In the genomic region with DNA sequence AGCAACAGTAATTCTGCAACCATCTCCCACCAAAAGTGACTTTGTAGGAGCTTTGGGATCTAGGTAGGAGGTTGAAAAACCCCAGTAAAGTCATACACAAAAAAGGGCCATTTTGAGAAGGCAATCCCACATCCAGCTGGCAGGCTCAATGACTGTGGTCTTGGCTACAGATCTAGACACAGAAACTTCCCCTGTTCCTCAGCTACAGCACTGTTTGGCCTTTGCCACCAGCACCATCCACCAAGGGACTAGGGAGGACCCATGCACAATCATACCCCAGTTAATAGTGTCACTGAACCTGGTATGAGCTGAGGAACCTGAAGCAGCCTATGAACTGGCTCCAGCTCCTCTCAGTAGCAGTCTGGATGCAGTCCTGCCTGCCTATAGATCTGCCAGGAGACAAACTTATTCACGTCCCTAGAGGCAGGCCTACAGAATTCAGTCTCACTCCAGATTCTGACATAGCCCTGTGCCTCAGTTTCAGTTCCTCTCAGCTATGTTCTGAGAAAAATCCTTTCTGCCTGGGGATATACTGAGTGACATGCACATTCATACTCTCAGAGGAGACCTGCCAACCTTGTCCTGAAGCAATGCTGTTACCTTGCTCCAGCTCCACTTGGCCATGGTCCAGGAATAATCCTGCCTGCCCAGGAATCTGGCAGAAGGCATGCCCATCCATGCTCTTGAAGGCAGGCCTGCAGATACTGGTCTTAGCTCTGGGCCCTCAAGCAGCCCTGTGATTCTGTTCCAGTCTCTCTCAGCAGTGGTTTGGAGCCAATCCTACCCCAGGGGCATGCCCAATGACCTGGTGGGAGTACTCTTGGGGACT, we compare ENCODE assay signal across 15 cellular contexts.
DNase-seq lines count a peak whose midpoint lies in the region; ATAC-seq and TF ChIP-seq lines count a peak whose summit lies in the region.
"Had no signal": no experiment of that assay in that cellular context is flagged by ENCODE, and none has a peak within 500 bp of the region (broad histone marks: within the 10 kb centered on the region; RNA-seq: fewer than 3 reads in every experiment).

No MANE protein-coding gene starts in this region.

- H3K4me1 Mint-ChIP-seq in glutamatergic neuron (ENCODE audit: low read depth, unreplicated experiment), result no peaks in the 10 kb centered on the region
- H3K4me1 Mint-ChIP-seq: activated B cell treated with CpG ODN at 0.5 μM for 24 hours; stimulated activated memory B cell treated with anti-CD40 and anti-IgM and Interleukin-4, amounts not matched to agents 10 μg/mL and 1 μg/mL and 100 μg/mL, for 72 hours had no signal

- peaks cover 3% of the 10 kb centered on the region for H3K9me3 Mint-ChIP-seq in glutamatergic neuron (ENCODE audit: unreplicated experiment)

- ATAC-seq in GM19023 (IDR thresholded peaks at IDR 0.05; ENCODE audit: unreplicated experiment) (peak; percentile 88), HG02623 (IDR thresholded peaks at IDR 0.05; ENCODE audit: unreplicated experiment) (peak; percentile 95), HG03439 (IDR thresholded peaks at IDR 0.05; ENCODE audit: unreplicated experiment) (peak; percentile 99), HG02973 (IDR thresholded peaks at IDR 0.05; ENCODE audit: unreplicated experiment) (no peak), HG03108 (IDR thresholded peaks at IDR 0.05; ENCODE audit: unreplicated experiment) (no peak)
- ATAC-seq: HCT116; heart left ventricle; stimulated activated memory B cell treated with anti-CD40 and anti-IgM and Interleukin-4, amounts not matched to agents 10 μg/mL and 1 μg/mL and 100 μg/mL, for 72 hours had no signal

- peaks cover 6% of the 10 kb centered on the region for H3K36me3 Mint-ChIP-seq in glutamatergic neuron (ENCODE audit: unreplicated experiment)
- H3K36me3 Mint-ChIP-seq: stimulated activated memory B cell treated with anti-CD40 and anti-IgM and Interleukin-4, amounts not matched to agents 10 μg/mL and 1 μg/mL and 100 μg/mL, for 72 hours had no signal

- H3K27me3 Mint-ChIP-seq in glutamatergic neuron (ENCODE audit: unreplicated experiment), result peaks cover 3% of the 10 kb centered on the region
- H3K27me3 Mint-ChIP-seq: activated B cell treated with CpG ODN at 0.5 μM for 24 hours; stimulated activated memory B cell treated with anti-CD40 and anti-IgM and Interleukin-4, amounts not matched to agents 10 μg/mL and 1 μg/mL and 100 μg/mL, for 72 hours had no signal

- no peak overlapping the region for H3K27ac Mint-ChIP-seq in glutamatergic neuron (ENCODE audit: unreplicated experiment)
- H3K27ac Mint-ChIP-seq: activated B cell treated with CpG ODN at 0.5 μM for 24 hours; endodermal cell; stimulated activated memory B cell treated with anti-CD40 and anti-IgM and Interleukin-4, amounts not matched to agents 10 μg/mL and 1 μg/mL and 100 μg/mL, for 72 hours had no signal

- no peak overlapping the region for H3K4me3 Mint-ChIP-seq in glutamatergic neuron (ENCODE audit: unreplicated experiment)
- H3K4me3 Mint-ChIP-seq: activated B cell treated with CpG ODN at 0.5 μM for 24 hours; endodermal cell; stimulated activated memory B cell treated with anti-CD40 and anti-IgM and Interleukin-4, amounts not matched to agents 10 μg/mL and 1 μg/mL and 100 μg/mL, for 72 hours had no signal

- H3K4me3 ChIP-seq in epithelial cell of esophagus (ENCODE audit: low read length), result no peak overlapping the region
- H3K4me3 ChIP-seq: heart left ventricle had no signal

- TF ChIP-seq CTCF in epithelial cell of esophagus (IDR thresholded peaks at IDR 0.05; ENCODE audit: insufficient read depth, low read depth, low read length, missing control alignments), result no peak
- no peak for TF ChIP-seq CTCF in glutamatergic neuron (IDR thresholded peaks at IDR 0.05; ENCODE audit: partially characterized antibody, unreplicated experiment)

- peak; percentile 57 for DNase-seq in epithelial cell of esophagus (ENCODE audit: low read depth)
- no peak for DNase-seq in glutamatergic neuron
- no peak for DNase-seq in stimulated activated CD4-positive, alpha-beta T cell treated with anti-CD3 and anti-CD28 coated beads, Interleukin-4, amount 100 ng/mL, for 24 hours
- DNase-seq: activated B cell treated with CpG ODN at 0.5 μM for 24 hours; activated T-cell treated with anti-CD3 and anti-CD28 coated beads, Interleukin-2, amount 50 U/mL, for 48 hours; endodermal cell; heart left ventricle; SHP77 had no signal

Comparison
In these comparisons a context has a peak if more than half of its experiments do, and no peak if none do; other contexts are left out.
1. ATAC-seq: peak in GM19023 (single experiment), HG02623 (single experiment) and HG03439 (single experiment); none in HG02973 (single experiment) and HG03108 (single experiment).